Comparison of ENCODE assay signal across 10 cellular contexts in the genomic region with DNA sequence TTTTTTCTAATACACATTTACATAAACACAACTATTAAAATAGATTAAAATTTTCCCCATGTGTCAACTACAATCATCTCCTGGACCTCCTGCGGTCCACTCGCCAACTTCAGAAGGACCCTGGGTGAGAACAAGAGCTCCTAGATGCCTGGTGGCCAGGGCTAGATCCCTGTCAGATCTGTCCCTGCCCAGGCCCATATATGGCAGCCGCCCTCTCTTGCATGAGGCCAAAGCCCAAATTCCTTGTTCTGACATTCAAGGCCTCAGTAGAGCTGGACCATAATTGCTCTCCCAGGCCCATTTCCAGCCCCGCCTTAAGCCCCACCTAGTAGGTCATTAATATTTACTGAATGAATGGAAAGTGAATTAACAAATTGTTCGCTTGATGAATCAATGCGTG.
"Had no signal": no experiment of that assay in that cellular context is flagged by ENCODE, and none has a peak within 500 bp of the region (broad histone marks: within the 10 kb centered on the region; RNA-seq: fewer than 3 reads in every experiment).

No MANE protein-coding gene starts in this region.

- H3K9ac ChIP-seq: GM23248, KMS-11 had no signal

- DNase-seq: GM23248, GOT3, HFFc6, KBM-7 had no signal

- H3K4me2 ChIP-seq: KMS-11 had no signal

- H3K9me3 Mint-ChIP-seq: HFFc6, IgD-negative memory B cell had no signal

- FAIRE-seq: H54 had no signal

- H3K9me3 ChIP-seq: HAP-1 had no signal

- H3K4me3 ChIP-seq: GM23248, HAP-1 had no signal

- H3K36me3 ChIP-seq: HAP-1 had no signal

- H3K36me3 Mint-ChIP-seq: IgD-negative memory B cell had no signal

- ATAC-seq: HCT116 had no signal

- H3K27ac ChIP-seq: GM23248, HL-60, KMS-11 had no signal

- H3K4me3 Mint-ChIP-seq: HFFc6, IgD-negative memory B cell had no signal

- H3K4me1 Mint-ChIP-seq: IgD-negative memory B cell had no signal

- H3K27ac Mint-ChIP-seq: HFFc6, IgD-negative memory B cell had no signal

- H3K4me1 ChIP-seq: HAP-1 had no signal

- H2AFZ ChIP-seq: GM23248 had no signal
